1 cellular context compared by ENCODE assay signal in genomic region chr11:73425118-73425517, GRCh38.
TF ChIP-seq lines count a peak whose summit lies in the region.

No MANE protein-coding gene starts in this region.

TF ChIP-seq in HepG2, 621 proteins besides CTCF, POLR2A, EP300 and RAD21:
- no peak for TF ChIP-seq ETV5 (CRISPR knock-in tag; IDR thresholded peaks at IDR 0.05; ENCODE audit: borderline replicate concordance)
- TF ChIP-seq TOE1 (CRISPR knock-in tag; IDR thresholded peaks at IDR 0.05), result no peak
- TF ChIP-seq NFAT5 (CRISPR knock-in tag; IDR thresholded peaks at IDR 0.05), result no peak
- no peak for TF ChIP-seq SETDB1 (CRISPR knock-in tag; IDR thresholded peaks at IDR 0.05; ENCODE audit: borderline replicate concordance)
- no peak for TF ChIP-seq MYC (CRISPR knock-in tag; IDR thresholded peaks at IDR 0.05; ENCODE audit: borderline replicate concordance)
- TF ChIP-seq ZFP36L2 (CRISPR knock-in tag; IDR thresholded peaks at IDR 0.05), result no peak
- TF ChIP-seq ZNF790 (CRISPR knock-in tag; IDR thresholded peaks at IDR 0.05; ENCODE audit: borderline replicate concordance), result no peak
- TF ChIP-seq TSC22D2 (CRISPR knock-in tag; IDR thresholded peaks at IDR 0.05; ENCODE audit: borderline replicate concordance), result no peak
- TF ChIP-seq TARDBP (CRISPR knock-in tag; IDR thresholded peaks at IDR 0.05), result no peak
- TF ChIP-seq, protein P1, sequence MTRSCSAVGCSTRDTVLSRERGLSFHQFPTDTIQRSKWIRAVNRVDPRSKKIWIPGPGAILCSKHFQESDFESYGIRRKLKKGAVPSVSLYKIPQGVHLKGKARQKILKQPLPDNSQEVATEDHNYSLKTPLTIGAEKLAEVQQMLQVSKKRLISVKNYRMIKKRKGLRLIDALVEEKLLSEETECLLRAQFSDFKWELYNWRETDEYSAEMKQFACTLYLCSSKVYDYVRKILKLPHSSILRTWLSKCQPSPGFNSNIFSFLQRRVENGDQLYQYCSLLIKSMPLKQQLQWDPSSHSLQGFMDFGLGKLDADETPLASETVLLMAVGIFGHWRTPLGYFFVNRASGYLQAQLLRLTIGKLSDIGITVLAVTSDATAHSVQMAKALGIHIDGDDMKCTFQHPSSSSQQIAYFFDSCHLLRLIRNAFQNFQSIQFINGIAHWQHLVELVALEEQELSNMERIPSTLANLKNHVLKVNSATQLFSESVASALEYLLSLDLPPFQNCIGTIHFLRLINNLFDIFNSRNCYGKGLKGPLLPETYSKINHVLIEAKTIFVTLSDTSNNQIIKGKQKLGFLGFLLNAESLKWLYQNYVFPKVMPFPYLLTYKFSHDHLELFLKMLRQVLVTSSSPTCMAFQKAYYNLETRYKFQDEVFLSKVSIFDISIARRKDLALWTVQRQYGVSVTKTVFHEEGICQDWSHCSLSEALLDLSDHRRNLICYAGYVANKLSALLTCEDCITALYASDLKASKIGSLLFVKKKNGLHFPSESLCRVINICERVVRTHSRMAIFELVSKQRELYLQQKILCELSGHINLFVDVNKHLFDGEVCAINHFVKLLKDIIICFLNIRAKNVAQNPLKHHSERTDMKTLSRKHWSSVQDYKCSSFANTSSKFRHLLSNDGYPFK (CRISPR knock-in tag; IDR thresholded peaks at IDR 0.05; ENCODE audit: borderline replicate concordance), result no peak
- no peak for TF ChIP-seq SUZ12 (IDR thresholded peaks at IDR 0.05; ENCODE audit: low read depth, low read length)
- TF ChIP-seq ZSCAN20 (CRISPR knock-in tag; IDR thresholded peaks at IDR 0.05; ENCODE audit: borderline replicate concordance), result no peak
- TF ChIP-seq ZBTB26 (CRISPR knock-in tag; IDR thresholded peaks at IDR 0.05; ENCODE audit: borderline replicate concordance), result no peak
- no peak for TF ChIP-seq ZNF709 (CRISPR knock-in tag; IDR thresholded peaks at IDR 0.05)
- TF ChIP-seq IKZF1 (IDR thresholded peaks at IDR 0.05), result no peak
- TF ChIP-seq ZZZ3 (CRISPR knock-in tag; IDR thresholded peaks at IDR 0.05; ENCODE audit: borderline replicate concordance), result no peak
- TF ChIP-seq, protein P2, sequence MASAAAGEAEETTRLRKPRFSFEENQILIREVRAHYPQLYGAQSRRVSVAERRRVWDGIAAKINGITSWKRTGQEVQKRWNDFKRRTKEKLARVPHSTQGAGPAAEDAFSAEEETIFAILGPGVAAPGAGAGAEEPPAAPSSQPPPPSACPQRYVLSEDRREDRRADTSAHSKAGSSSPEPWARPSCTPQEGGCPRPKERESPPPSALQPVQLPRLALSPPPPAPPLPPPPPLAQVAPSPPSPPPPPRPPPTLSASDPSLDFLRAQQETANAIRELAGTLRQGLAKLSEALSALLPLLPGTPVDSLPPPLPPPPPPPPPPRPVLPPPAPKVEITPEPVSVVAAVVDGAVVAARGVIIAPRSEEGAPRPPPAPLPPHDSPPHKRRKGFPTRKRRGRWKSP (CRISPR knock-in tag; IDR thresholded peaks at IDR 0.05), result no peak
- no peak for TF ChIP-seq NAIF1 (CRISPR knock-in tag; IDR thresholded peaks at IDR 0.05; ENCODE audit: borderline replicate concordance)
